ENCODE assay signal across 8 cellular contexts in the genomic region with DNA sequence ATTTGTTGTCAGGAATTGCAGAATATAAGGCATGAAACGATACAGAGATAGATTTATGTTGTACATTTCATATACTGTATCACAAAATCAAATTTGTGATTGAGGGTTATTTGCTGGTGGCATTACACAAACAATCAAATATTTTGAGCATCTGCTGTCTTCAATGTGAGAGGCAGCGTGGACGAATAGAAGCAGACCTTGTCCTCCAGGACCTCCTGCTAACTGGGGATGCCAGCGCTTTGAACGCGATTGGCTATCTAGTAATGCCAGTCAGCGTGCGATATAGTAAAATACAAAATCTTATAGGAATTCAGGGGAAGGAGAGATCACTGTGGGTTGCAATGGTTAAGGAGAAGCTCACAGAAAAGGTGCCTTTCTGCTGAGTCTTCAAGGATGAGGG. TPM values are rescaled to one million over a fixed set of nuclear protein-coding genes. Genes with fewer than 3 reads are reported as not detected.
DNase-seq lines count a peak whose midpoint lies in the region; ATAC-seq and TF ChIP-seq lines count a peak whose summit lies in the region.

No MANE protein-coding gene starts in this region.

- ATAC-seq in HG02970 (IDR thresholded peaks at IDR 0.05; ENCODE audit: low FRiP score, unreplicated experiment) (no peak), HG03039 (IDR thresholded peaks at IDR 0.05; ENCODE audit: unreplicated experiment) (no peak)

- H3K9me3 ChIP-seq in mammary epithelial cell (replicated peaks; ENCODE audit: insufficient read depth, low read length) (no peaks in the 10 kb centered on the region), mucosa of stomach (ENCODE audit: control insufficient read depth, low read length) (no peaks in the 10 kb centered on the region)

- intact Hi-C loops in mammary epithelial cell (cut with micrococcal nuclease) = no loop called here

- CTCF ChIA-PET in mammary epithelial cell (lab: Charles Lee; ENCODE audit: low non-redundant PET) = no interaction called here

- H2AFZ ChIP-seq in ACC112 (ENCODE audit: low read length, unreplicated experiment) = peak overlapping the region; percentile 90
- H2AFZ ChIP-seq in mammary epithelial cell (ENCODE audit: low read depth, low read length) = peak overlapping the region; percentile 93

- TF ChIP-seq CTCF in HL-60 (IDR thresholded peaks at IDR 0.05; ENCODE audit: insufficient read depth, low read length) = no peak
- TF ChIP-seq CTCF in mammary epithelial cell (conservative IDR thresholded peaks at IDR 0.05 in 1 of 2, IDR thresholded peaks at IDR 0.05 in 1 of 2; ENCODE audit: extremely low read depth in 1 of 2, insufficient read depth in 1 of 2, low read depth in 1 of 2, low read length in 2 of 2) = no peak

- BruUV-seq in mammary epithelial cell (replicated peaks; lab: Mats Ljungman, UMichigan) = no TSS peak

- no peak for DNase-seq in HL-60 (ENCODE audit: low read depth in 1 of 2, low spot score in 1 of 2)
- no peak for DNase-seq in mammary epithelial cell
- no peak for DNase-seq in NCI-H1092 (lab: John Stamatoyannopoulos, UW)
- DNase-seq in T-helper 9 cell = no peak

- H3K27me3 ChIP-seq in ACC112 (ENCODE audit: insufficient read depth, low read length) = no peaks in the 10 kb centered on the region
- H3K27me3 ChIP-seq in HL-60 (ENCODE audit: insufficient read depth, poor library complexity, severe bottlenecking) = no peaks in the 10 kb centered on the region
- peaks cover 2% of the 10 kb centered on the region for H3K27me3 ChIP-seq in mammary epithelial cell (ENCODE audit: insufficient read depth, low read length)
- no peaks in the 10 kb centered on the region for H3K27me3 ChIP-seq in mucosa of stomach (ENCODE audit: control insufficient read depth, insufficient read depth, low read length)

- H3K27ac ChIP-seq in ACC112 (ENCODE audit: low read depth, low read length) (no peak overlapping the region), HL-60 (replicated peaks) (no peak overlapping the region), mammary epithelial cell (ENCODE audit: insufficient read depth, low read depth, low read length) (no peak overlapping the region)

- H3K9ac ChIP-seq in mammary epithelial cell (ENCODE audit: insufficient read depth, low read length) (no peak overlapping the region), mucosa of stomach (ENCODE audit: low read length) (peak overlapping the region; percentile 90)

- in situ Hi-C loops in mammary epithelial cell (cut with MboI; ENCODE audit: low sequenced_read_pairs in 2 of 2) = no loop called here

- 83% methylated on average over 8 of the region's 8 CpGs for WGBS in mammary epithelial cell (ENCODE audit: low coverage, missing lambda C conversion rate)

- H3K79me2 ChIP-seq in ACC112 (ENCODE audit: control insufficient read depth, insufficient read depth, low read length, unreplicated experiment) = peaks cover 40% of the 10 kb centered on the region
- H3K79me2 ChIP-seq in mammary epithelial cell (ENCODE audit: insufficient read depth, low read length) = peaks cover 43% of the 10 kb centered on the region

- H4K20me1 ChIP-seq in mammary epithelial cell (ENCODE audit: insufficient read depth, low read length) = no peaks in the 10 kb centered on the region

- peak overlapping the region; percentile 95 for H3K4me2 ChIP-seq in mammary epithelial cell (ENCODE audit: insufficient read depth, low read depth, low read length)

- H3K4me3 ChIP-seq in ACC112 (ENCODE audit: low read depth, low read length) (peak overlapping the region; percentile 80), HL-60 (replicated peaks; ENCODE audit: insufficient read depth, low read length) (peak overlapping the region; percentile 67; the same call in 1 of the 2 replicates), mammary epithelial cell (replicated peaks in 1 of 3; ENCODE audit: insufficient read depth in 1 of 3, low read depth in 2 of 3, low read length in 3 of 3) (peak overlapping the region; percentile 30 to 84 (median 38)), mucosa of stomach (ENCODE audit: low read length) (peak overlapping the region; percentile 63)

- peaks cover 30% of the 10 kb centered on the region for H3K36me3 ChIP-seq in ACC112 (ENCODE audit: insufficient read depth, low read length)
- H3K36me3 ChIP-seq in mammary epithelial cell (ENCODE audit: insufficient read depth, low read length) = peaks cover 12% of the 10 kb centered on the region
- H3K36me3 ChIP-seq in mucosa of stomach (ENCODE audit: control insufficient read depth, insufficient read depth, low read length) = no peaks in the 10 kb centered on the region

- dilution Hi-C loops in mammary epithelial cell (cut with HindIII; ENCODE audit: low sequenced_read_pairs) = no loop called here

- H3K4me1 ChIP-seq in ACC112 (ENCODE audit: control insufficient read depth, insufficient read depth, low read length, unreplicated experiment) = peaks cover 9% of the 10 kb centered on the region
- peaks cover 13% of the 10 kb centered on the region for H3K4me1 ChIP-seq in mammary epithelial cell (ENCODE audit: insufficient read depth, low read length)
- H3K4me1 ChIP-seq in mucosa of stomach (ENCODE audit: control insufficient read depth, insufficient read depth, low read length) = peaks cover 17% of the 10 kb centered on the region

RNA-seq across cellular contexts. Expression of a gene that starts 0.6 kb away (rescaled TPM):
- total RNA-seq in mammary epithelial cell = 100 to 1,000 TPM in 1 of 2 donors, 10 to 100 TPM in 1; 56.4 to 112 TPM
- 40.8 TPM for polyA plus RNA-seq in mammary epithelial cell
- 82.7 TPM for polyA minus RNA-seq in mammary epithelial cell
